33 cellular contexts compared by ENCODE assay signal in the genomic region with DNA sequence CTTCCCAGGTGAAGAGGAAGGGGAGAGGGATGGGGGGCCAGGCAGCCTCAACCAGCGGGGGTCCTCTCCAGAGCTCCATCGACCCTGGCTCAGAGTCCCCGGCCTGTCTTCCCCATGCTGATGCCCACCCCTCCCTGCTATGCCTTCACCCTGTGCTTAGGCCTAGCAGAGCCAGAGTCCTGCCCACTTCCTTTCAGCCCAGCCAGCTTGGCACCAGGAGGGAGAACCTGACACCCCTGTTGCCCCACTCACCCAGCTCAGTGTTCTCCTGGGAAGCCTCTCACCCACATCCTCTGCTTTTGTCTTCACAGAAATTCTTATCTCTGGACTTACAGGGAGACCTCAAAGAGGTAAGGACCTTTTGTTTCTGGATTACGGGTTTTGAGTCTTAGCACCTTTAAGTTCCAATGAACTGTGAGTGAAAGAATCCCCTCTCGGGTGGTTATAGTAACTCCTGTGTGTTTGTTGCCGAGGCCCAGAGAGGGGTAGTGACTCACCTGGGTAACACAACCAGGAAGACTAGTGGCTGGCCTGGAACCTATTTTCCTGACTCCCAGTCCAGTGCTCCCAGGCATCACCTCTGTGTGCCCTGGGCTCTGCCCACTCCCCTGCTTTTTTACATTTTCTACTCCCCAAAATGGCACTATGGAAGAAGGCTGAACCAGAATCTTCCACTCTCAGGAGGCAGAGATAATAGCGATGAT. TPM values are rescaled to one million over a fixed set of nuclear protein-coding genes. Genes with fewer than 3 reads are reported as not detected.
"Had no signal": no experiment of that assay in that cellular context is flagged by ENCODE, and none has a peak within 500 bp of the region (broad histone marks: within the 10 kb centered on the region; RNA-seq: fewer than 3 reads in every experiment).

No MANE protein-coding gene starts in this region.

- H3K36me3 Mint-ChIP-seq: activated naive CD4-positive, alpha-beta T cell treated with anti-CD3 and anti-CD28 coated beads, Interleukin-2, amount 10 ng/mL, durations not matched to agents 7 days and 5 days; activated naive CD8-positive, alpha-beta T cell treated with anti-CD3 and anti-CD28 coated beads, Interleukin-2, amount 10 ng/mL, durations not matched to agents 7 days and 5 days; brain; mesothelial cell of epicardium; naive B cell; stimulated activated naive B cell treated with anti-CD40 and anti-IgM and Interleukin-4, amounts not matched to agents 10 μg/mL and 1 μg/mL and 100 μg/mL, for 72 hours had no signal

- H3K27ac ChIP-seq: ascending aorta, cardiac muscle cell, colonic mucosa, dorsolateral prefrontal cortex, gastrocnemius medialis, left ventricle myocardium inferior, parathyroid adenoma, stomach, suprapubic skin, tibial artery, upper lobe of right lung had no signal

- H3K4me3 ChIP-seq: ascending aorta, cardiac muscle cell, colonic mucosa, dorsolateral prefrontal cortex, gastrocnemius medialis, left ventricle myocardium inferior, lung, stomach, suprapubic skin, tibial artery, upper lobe of right lung had no signal

- H3K9me3 ChIP-seq: ascending aorta, colonic mucosa, gastrocnemius medialis, left ventricle myocardium inferior, stomach, suprapubic skin, tibial artery, upper lobe of right lung had no signal

- H3K27me3 ChIP-seq: ascending aorta, cardiac muscle cell, colonic mucosa, gastrocnemius medialis, upper lobe of right lung had no signal

- H3K27ac Mint-ChIP-seq: activated CD4-positive, alpha-beta memory T cell treated with anti-CD3 and anti-CD28 coated beads, Interleukin-2, amount 10 ng/mL, durations not matched to agents 7 days and 5 days; activated CD4-positive, alpha-beta T cell treated with anti-CD3 and anti-CD28 coated beads, Interleukin-2, amount 10 ng/mL, durations not matched to agents 7 days and 5 days; activated naive CD4-positive, alpha-beta T cell treated with anti-CD3 and anti-CD28 coated beads, Interleukin-2, amount 10 ng/mL, durations not matched to agents 7 days and 5 days; activated naive CD8-positive, alpha-beta T cell treated with anti-CD3 and anti-CD28 coated beads, Interleukin-2, amount 10 ng/mL, durations not matched to agents 7 days and 5 days; activated T-cell treated with anti-CD3 and anti-CD28 coated beads, Interleukin-2, amount 50 U/mL, for 24 hours; brain; mesothelial cell of epicardium; nephron progenitor cell; stimulated activated naive B cell treated with anti-CD40 and anti-IgM and Interleukin-4, amounts not matched to agents 10 μg/mL and 1 μg/mL and 100 μg/mL, for 72 hours had no signal

- H2AFZ ChIP-seq: parathyroid adenoma had no signal

- H3K79me2 ChIP-seq: parathyroid adenoma had no signal

- ATAC-seq: gastrocnemius medialis; right cardiac atrium; stimulated activated naive B cell treated with anti-CD40 and anti-IgM and Interleukin-4, amounts not matched to agents 10 μg/mL and 1 μg/mL and 100 μg/mL, for 72 hours had no signal

- H3K27me3 Mint-ChIP-seq: activated CD4-positive, alpha-beta T cell treated with anti-CD3 and anti-CD28 coated beads, Interleukin-2, amount 10 ng/mL, durations not matched to agents 7 days and 5 days; activated naive CD4-positive, alpha-beta T cell treated with anti-CD3 and anti-CD28 coated beads, Interleukin-2, amount 10 ng/mL, durations not matched to agents 7 days and 5 days; activated naive CD8-positive, alpha-beta T cell treated with anti-CD3 and anti-CD28 coated beads, Interleukin-2, amount 10 ng/mL, durations not matched to agents 7 days and 5 days had no signal

- H3K9ac ChIP-seq: parathyroid adenoma had no signal

- H3K4me1 ChIP-seq: ascending aorta, colonic mucosa, gastrocnemius medialis, left ventricle myocardium inferior, parathyroid adenoma, stomach, suprapubic skin, tibial artery, upper lobe of right lung had no signal

- H3K4me3 Mint-ChIP-seq: activated CD4-positive, alpha-beta memory T cell treated with anti-CD3 and anti-CD28 coated beads, Interleukin-2, amount 10 ng/mL, durations not matched to agents 7 days and 5 days; activated CD4-positive, alpha-beta T cell treated with anti-CD3 and anti-CD28 coated beads, Interleukin-2, amount 10 ng/mL, durations not matched to agents 7 days and 5 days; activated naive CD4-positive, alpha-beta T cell treated with anti-CD3 and anti-CD28 coated beads, Interleukin-2, amount 10 ng/mL, durations not matched to agents 7 days and 5 days; activated naive CD8-positive, alpha-beta T cell treated with anti-CD3 and anti-CD28 coated beads, Interleukin-2, amount 10 ng/mL, durations not matched to agents 7 days and 5 days; activated T-cell treated with anti-CD3 and anti-CD28 coated beads, Interleukin-2, amount 50 U/mL, for 24 hours; brain; mesothelial cell of epicardium; naive B cell; nephron progenitor cell; stimulated activated naive B cell treated with anti-CD40 and anti-IgM and Interleukin-4, amounts not matched to agents 10 μg/mL and 1 μg/mL and 100 μg/mL, for 72 hours had no signal

- H3K9me3 Mint-ChIP-seq: activated CD4-positive, alpha-beta memory T cell treated with anti-CD3 and anti-CD28 coated beads, Interleukin-2, amount 10 ng/mL, durations not matched to agents 7 days and 5 days; activated CD4-positive, alpha-beta T cell treated with anti-CD3 and anti-CD28 coated beads, Interleukin-2, amount 10 ng/mL, durations not matched to agents 7 days and 5 days; activated naive CD8-positive, alpha-beta T cell treated with anti-CD3 and anti-CD28 coated beads, Interleukin-2, amount 10 ng/mL, durations not matched to agents 7 days and 5 days; activated T-cell treated with anti-CD3 and anti-CD28 coated beads, Interleukin-2, amount 50 U/mL, for 24 hours; brain; mesothelial cell of epicardium; nephron progenitor cell had no signal

- H3K36me3 ChIP-seq: ascending aorta, cardiac muscle cell, colonic mucosa, gastrocnemius medialis, left ventricle myocardium inferior, stomach, suprapubic skin, tibial artery, upper lobe of right lung had no signal

- DNase-seq: activated CD4-positive, alpha-beta memory T cell treated with anti-CD3 and anti-CD28 coated beads, Interleukin-2, amount 10 ng/mL, durations not matched to agents 7 days and 5 days; activated CD4-positive, alpha-beta T cell treated with anti-CD3 and anti-CD28 coated beads, Interleukin-2, amount 10 ng/mL, durations not matched to agents 7 days and 5 days; activated CD4-positive, CD25-positive, alpha-beta regulatory T cell treated with anti-CD3 and anti-CD28 coated beads, Interleukin-2, amount 50 U/mL, for 72 hours; activated CD8-positive, alpha-beta memory T cell treated with anti-CD3 and anti-CD28 coated beads, Interleukin-2, amount 50 U/mL, for 48 hours; activated gamma-delta T cell; activated naive CD4-positive, alpha-beta T cell treated with anti-CD3 and anti-CD28 coated beads, Interleukin-2, amount 10 ng/mL, durations not matched to agents 7 days and 5 days; activated naive CD8-positive, alpha-beta T cell treated with anti-CD3 and anti-CD28 coated beads, Interleukin-2, amount 10 ng/mL, durations not matched to agents 7 days and 5 days; activated T-cell treated with anti-CD3 and anti-CD28 coated beads, Interleukin-2, amount 50 U/mL, for 24 hours; cerebellar nuclear complex; colonic mucosa; dorsolateral prefrontal cortex; effector memory CD4-positive, alpha-beta T cell; erythroblast; glutamatergic neuron; left ventricle myocardium inferior; naive B cell; nephron progenitor cell; nucleus accumbens; right cardiac atrium; stimulated activated CD4-positive, alpha-beta T cell treated with anti-CD3 and anti-CD28 coated beads, Interleukin-15, amount 100 ng/mL, for 24 hours; stimulated activated CD4-positive, alpha-beta T cell treated with anti-CD3 and anti-CD28 coated beads, Interleukin-2, amount 100 ng/mL, for 24 hours; stimulated activated naive B cell treated with anti-CD40 and anti-IgM and Interleukin-4, amounts not matched to agents 10 μg/mL and 1 μg/mL and 100 μg/mL, for 72 hours; stomach; tibial artery; upper lobe of right lung had no signal

- H3K4me1 Mint-ChIP-seq: activated CD4-positive, alpha-beta memory T cell treated with anti-CD3 and anti-CD28 coated beads, Interleukin-2, amount 10 ng/mL, durations not matched to agents 7 days and 5 days; activated CD4-positive, alpha-beta T cell treated with anti-CD3 and anti-CD28 coated beads, Interleukin-2, amount 10 ng/mL, durations not matched to agents 7 days and 5 days; activated naive CD4-positive, alpha-beta T cell treated with anti-CD3 and anti-CD28 coated beads, Interleukin-2, amount 10 ng/mL, durations not matched to agents 7 days and 5 days; activated naive CD8-positive, alpha-beta T cell treated with anti-CD3 and anti-CD28 coated beads, Interleukin-2, amount 10 ng/mL, durations not matched to agents 7 days and 5 days; brain; mesothelial cell of epicardium; naive B cell; nephron progenitor cell; stimulated activated naive B cell treated with anti-CD40 and anti-IgM and Interleukin-4, amounts not matched to agents 10 μg/mL and 1 μg/mL and 100 μg/mL, for 72 hours had no signal

RNA-seq across cellular contexts. Expression of a gene that starts 53.4 kb away (rescaled TPM):
- total RNA-seq: activated naive CD8-positive, alpha-beta T cell treated with anti-CD3 and anti-CD28 coated beads, Interleukin-2, amount 10 ng/mL, durations not matched to agents 7 days and 5 days; cardiac muscle cell had no signal
- polyA plus RNA-seq: cardiac muscle cell had no signal
